In the genomic region with DNA sequence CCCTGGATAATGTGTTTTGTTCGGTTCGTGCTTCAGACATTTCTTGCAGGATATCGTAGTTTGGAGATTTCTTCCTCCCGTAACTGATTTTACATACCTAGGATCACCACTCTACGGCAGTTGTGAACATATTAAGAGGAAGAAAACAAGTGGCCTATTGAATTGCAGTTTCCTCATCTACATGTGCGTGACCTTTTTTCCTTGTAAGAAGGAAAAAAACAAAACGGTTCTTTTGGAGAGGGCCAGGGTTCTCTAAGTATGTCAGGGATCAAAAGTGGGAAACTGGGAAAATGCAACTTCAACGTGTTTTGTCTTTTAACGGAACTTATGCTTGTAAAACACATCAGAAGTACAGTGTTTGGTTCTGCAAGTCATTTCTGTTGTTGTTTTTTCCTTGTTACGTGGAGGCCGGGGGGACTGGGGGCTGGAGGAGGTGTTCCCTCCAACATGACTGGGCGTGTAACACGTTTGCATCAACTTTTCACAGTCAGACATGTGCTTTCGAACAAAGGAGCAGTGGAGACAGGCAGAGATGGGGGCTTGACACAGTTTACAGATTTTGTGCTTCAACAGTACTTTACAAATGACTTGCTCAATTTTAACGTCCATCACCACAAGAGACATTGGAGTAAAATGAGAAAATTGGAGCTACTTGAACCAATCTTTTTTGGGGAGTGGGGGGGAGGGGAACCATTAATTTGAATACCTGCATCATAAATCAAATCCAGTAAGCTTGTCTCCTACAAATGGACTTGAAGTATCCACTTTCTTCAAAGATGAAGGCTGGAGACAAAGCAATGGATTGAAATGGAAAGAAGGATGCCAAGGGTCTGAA, we compare ENCODE assay signal across 8 cellular contexts. TPM values are rescaled to one million over a fixed set of nuclear protein-coding genes. Genes with fewer than 3 reads are reported as not detected.
DNase-seq lines count a peak whose midpoint lies in the region; ATAC-seq, FAIRE-seq and TF ChIP-seq lines count a peak whose summit lies in the region.

No MANE protein-coding gene starts in this region.

- FAIRE-seq in endothelial cell of umbilical vein (lab: Jason Lieb, UNC), result peak; percentile 94

- peaks cover 41 to 76% (median 58%) of the 10 kb centered on the region in 4 donors for H3K4me1 Mint-ChIP-seq in CD4-positive, alpha-beta memory T cell
- H3K4me1 Mint-ChIP-seq in neural crest cell, result peaks cover 66% of the 10 kb centered on the region

- H3K36me3 ChIP-seq in CD4-positive, alpha-beta memory T cell (ENCODE audit: insufficient read depth, low read length), result no peaks in the 10 kb centered on the region
- no peaks in the 10 kb centered on the region for H3K36me3 ChIP-seq in endothelial cell of umbilical vein (ENCODE audit: control insufficient read depth in 2 of 2, extremely low read depth in 1 of 2, insufficient read depth in 2 of 2, low read length in 2 of 2)

- H3K27ac Mint-ChIP-seq in CD4-positive, alpha-beta memory T cell, result peak overlapping the region; percentile 93 to 100 (median 97)
- H3K27ac Mint-ChIP-seq in neural crest cell (ENCODE audit: unreplicated experiment), result peak overlapping the region; percentile 96

- peak; percentile 54 for TF ChIP-seq POLR2A in endothelial cell of umbilical vein (IDR thresholded peaks at IDR 0.05; ENCODE audit: low read depth, low read length)

- ATAC-seq in HG02938 (IDR thresholded peaks at IDR 0.05; ENCODE audit: unreplicated experiment) (no peak), HG03378 (IDR thresholded peaks at IDR 0.05; ENCODE audit: unreplicated experiment) (no peak)

- H3K27me3 ChIP-seq in CD4-positive, alpha-beta memory T cell (ENCODE audit: insufficient read depth, low read length), result no peaks in the 10 kb centered on the region
- no peaks in the 10 kb centered on the region for H3K27me3 ChIP-seq in endothelial cell of umbilical vein (ENCODE audit: control insufficient read depth in 2 of 2, insufficient read depth in 2 of 2, low read length in 2 of 2)

- POLR2A ChIA-PET in CD4-positive, alpha-beta memory T cell (lab: Charles Lee; ENCODE audit: partially characterized antibody), result interaction anchor here (0.6 to 11.4 kb wide), 7 partner anchors 8 to 147 kb away, joined by 3 to 307 read pairs (median 4); a partner anchor contains a TSS
- POLR2A ChIA-PET in endothelial cell of umbilical vein (lab: Charles Lee), result interaction anchor here (0.5 kb wide), 1 partner anchor 22 kb away, joined by 3 read pairs; no protein-coding TSS in a partner anchor

- TF ChIP-seq CTCF in endothelial cell of umbilical vein (IDR thresholded peaks at IDR 0.05; ENCODE audit: extremely low read depth in 1 of 2, insufficient read depth in 1 of 2, low read depth in 1 of 2, low read length in 2 of 2) (no peak), neural crest cell (conservative IDR thresholded peaks at IDR 0.05) (no peak)

- BruUV-seq in endothelial cell of umbilical vein (replicated peaks; lab: Mats Ljungman, UMichigan), result no TSS peak

- no peaks in the 10 kb centered on the region for H3K9me1 ChIP-seq in endothelial cell of umbilical vein (replicated peaks; ENCODE audit: control insufficient read depth, extremely low read depth, insufficient read depth, low read length)

- H3K4me1 ChIP-seq in CD4-positive, alpha-beta memory T cell (ENCODE audit: insufficient read depth, low read length), result peaks cover 61% of the 10 kb centered on the region
- H3K4me1 ChIP-seq in endothelial cell of umbilical vein (ENCODE audit: control insufficient read depth, extremely low read depth, insufficient read depth, low read length), result peaks cover 43% of the 10 kb centered on the region

- H3K9ac ChIP-seq in endothelial cell of umbilical vein (replicated peaks; ENCODE audit: extremely low read depth, insufficient read depth, low read length), result peak overlapping the region; percentile 99

- dilution Hi-C loops in endothelial cell of umbilical vein (cut with MboI; ENCODE audit: extremely low pct_ligation_motif_present, low sequenced_read_pairs), result no loop called here

- peaks cover 17 to 35% of the 10 kb centered on the region in 2 donors for H3K36me3 Mint-ChIP-seq in CD4-positive, alpha-beta memory T cell
- peaks cover 10% of the 10 kb centered on the region for H3K36me3 Mint-ChIP-seq in neural crest cell (ENCODE audit: low read depth)

- CTCF ChIA-PET in CD4-positive, alpha-beta memory T cell (lab: Charles Lee; ENCODE audit: partially characterized antibody), result interaction anchor here (1.5 to 9.0 kb wide), 3 partner anchors 14 to 29 kb away, joined by 6 to 83 read pairs (median 35); no protein-coding TSS in a partner anchor
- CTCF ChIA-PET in endothelial cell of umbilical vein (lab: Charles Lee), result interaction anchor here (0.6 to 1.9 kb wide), 5 partner anchors 9 to 396 kb away, joined by 3 to 12 read pairs (median 3); no protein-coding TSS in a partner anchor

- peak overlapping the region; percentile 89 to 95 for H3K4me3 ChIP-seq in CD4-positive, alpha-beta memory T cell (ENCODE audit: low read length in 2 of 2)
- H3K4me3 ChIP-seq in endothelial cell of umbilical vein (replicated peaks in 1 of 3; ENCODE audit: insufficient read depth in 1 of 3, low read depth in 1 of 3, low read length in 3 of 3), result peak overlapping the region; percentile 80 to 94 (median 93)

- peaks cover 0 to 4% (median 0%) of the 10 kb centered on the region in 8 donors for H3K9me3 Mint-ChIP-seq in CD4-positive, alpha-beta memory T cell
- no peaks in the 10 kb centered on the region for H3K9me3 Mint-ChIP-seq in neural crest cell

- no peaks in the 10 kb centered on the region for H3K9me3 ChIP-seq in CD4-positive, alpha-beta memory T cell (ENCODE audit: control insufficient read depth in 1 of 2, low read length in 2 of 2)
- no peaks in the 10 kb centered on the region for H3K9me3 ChIP-seq in endothelial cell of umbilical vein (replicated peaks; ENCODE audit: control insufficient read depth, insufficient read depth, low read length)

- H3K79me2 ChIP-seq in endothelial cell of umbilical vein (ENCODE audit: control insufficient read depth, insufficient read depth, low read length), result peaks cover 71% of the 10 kb centered on the region

- H2AFZ ChIP-seq in endothelial cell of umbilical vein (ENCODE audit: low read depth, low read length), result no peak overlapping the region

- no peaks in the 10 kb centered on the region for H3K27me3 Mint-ChIP-seq in CD4-positive, alpha-beta memory T cell
- H3K27me3 Mint-ChIP-seq in neural crest cell (ENCODE audit: low read depth), result peaks cover 5% of the 10 kb centered on the region

- DNase-seq in CD4-positive, alpha-beta memory T cell, result peak; percentile 40 to 63 (median 47)
- peak; percentile 38 for DNase-seq in KG1 (lab: John Stamatoyannopoulos, UW)
- peak; percentile 42 to 48 for DNase-seq in activated CD4-positive, alpha-beta T cell treated with anti-CD3 and anti-CD28 coated beads, Interleukin-2, amount 50 U/mL, for 4 hours
- DNase-seq in endothelial cell of umbilical vein (ENCODE audit: low read depth, low spot score), result peak; percentile 89
- DNase-seq in neural crest cell (ENCODE audit: low read depth, low spot score), result peak; percentile 31
- no peak for DNase-seq in germinal center (ENCODE audit: low spot score)

- no peaks in the 10 kb centered on the region for H4K20me1 ChIP-seq in endothelial cell of umbilical vein (replicated peaks; ENCODE audit: control insufficient read depth, extremely low read depth, insufficient read depth, low read length)

- H3K4me2 ChIP-seq in endothelial cell of umbilical vein (ENCODE audit: insufficient read depth, low read length), result peak overlapping the region; percentile 93

- peak overlapping the region; percentile 88 to 99 (median 98) for H3K4me3 Mint-ChIP-seq in CD4-positive, alpha-beta memory T cell
- peak overlapping the region; percentile 93 for H3K4me3 Mint-ChIP-seq in neural crest cell

- H3K27ac ChIP-seq in CD4-positive, alpha-beta memory T cell (ENCODE audit: low read depth, low read length), result peak overlapping the region; percentile 98
- peak overlapping the region; percentile 92 for H3K27ac ChIP-seq in endothelial cell of umbilical vein (ENCODE audit: insufficient read depth, low read depth, low read length)

- intact Hi-C loops in CD4-positive, alpha-beta memory T cell (cut with micrococcal nuclease), result loop anchor here (5.0 kb wide), 1 partner anchor 32 kb away; no protein-coding TSS in a partner anchor
- intact Hi-C loops in endothelial cell of umbilical vein (cut with micrococcal nuclease), result loop anchor here (1.0 to 5.0 kb wide), 3 partner anchors 30 to 247 kb away; a partner anchor contains a TSS

TF ChIP-seq in endothelial cell of umbilical vein, 7 proteins besides CTCF, POLR2A, EP300 and RAD21 (continues in another document):
- no peak for TF ChIP-seq JUN (IDR thresholded peaks at IDR 0.05; ENCODE audit: borderline replicate concordance, insufficient read depth, insufficient read length, low read depth)
- TF ChIP-seq GATA2 (IDR thresholded peaks at IDR 0.05; ENCODE audit: insufficient read depth, insufficient read length, low read depth, low read length), result no peak
- peak; percentile 96 for TF ChIP-seq MYC (IDR thresholded peaks at IDR 0.05; ENCODE audit: low read depth, low read length)
- peak; percentile 40 for TF ChIP-seq POLR2AphosphoS5 (IDR thresholded peaks at IDR 0.05; ENCODE audit: insufficient read depth, low read depth, low read length)

RNA-seq across cellular contexts. Expression of a gene that starts 3.8 kb away (rescaled TPM):
- 10 to 100 TPM; 74.8 to 75.7 TPM for total RNA-seq in CD4-positive, alpha-beta memory T cell
- polyA plus RNA-seq in CD4-positive, alpha-beta memory T cell, result 1 to 10 TPM in 1 of 2 donors, under 1 TPM in 1; 0.33 to 3.4 TPM
- total RNA-seq in endothelial cell of umbilical vein (56.4 and 63.9 TPM in 2 replicates), neural crest cell (103 and 104 TPM in 2 replicates)
- 5.5 and 6.2 TPM in 2 replicates for polyA plus RNA-seq in endothelial cell of umbilical vein
- 9.7 and 10.9 TPM in 2 replicates for polyA plus RNA-seq in endothelial cell of umbilical vein (2011; cell fraction: cytosol; rRNA removed)
- 20.4 and 22.2 TPM in 2 replicates for polyA plus RNA-seq in endothelial cell of umbilical vein (2011; cell fraction: nucleus; rRNA removed)
- polyA plus RNA-seq in endothelial cell of umbilical vein (2012), result 21.3 and 33.9 TPM in 2 replicates
- 11.9 and 13.3 TPM in 2 replicates for polyA minus RNA-seq in endothelial cell of umbilical vein
- 9.5 TPM for polyA minus RNA-seq in endothelial cell of umbilical vein (2011; cell fraction: cytosol; rRNA and poly(A)+ RNA removed)
- polyA minus RNA-seq in endothelial cell of umbilical vein (2011; cell fraction: nucleus; rRNA and poly(A)+ RNA removed), result 12.1 and 13.1 TPM in 2 replicates

RNA-seq across cellular contexts. Expression of a gene that starts 20.9 kb away (rescaled TPM):
- total RNA-seq in CD4-positive, alpha-beta memory T cell, result 10 to 100 TPM; 35.3 to 36.0 TPM
- 100 to 1,000 TPM; 107 to 182 TPM for polyA plus RNA-seq in CD4-positive, alpha-beta memory T cell
- total RNA-seq in endothelial cell of umbilical vein (219 and 223 TPM in 2 replicates), neural crest cell (272 and 280 TPM in 2 replicates)
- polyA plus RNA-seq in endothelial cell of umbilical vein, result 145 and 165 TPM in 2 replicates
- polyA plus RNA-seq in endothelial cell of umbilical vein (2011; cell fraction: cytosol; rRNA removed), result 219 and 237 TPM in 2 replicates
- 101 and 130 TPM in 2 replicates for polyA plus RNA-seq in endothelial cell of umbilical vein (2011; cell fraction: nucleus; rRNA removed)
- 191 and 235 TPM in 2 replicates for polyA plus RNA-seq in endothelial cell of umbilical vein (2012)
- 107 and 111 TPM in 2 replicates for polyA minus RNA-seq in endothelial cell of umbilical vein
- 50.6 TPM for polyA minus RNA-seq in endothelial cell of umbilical vein (2011; cell fraction: cytosol; rRNA and poly(A)+ RNA removed)
- 25.6 and 34.4 TPM in 2 replicates for polyA minus RNA-seq in endothelial cell of umbilical vein (2011; cell fraction: nucleus; rRNA and poly(A)+ RNA removed)
